Comparison of ENCODE assay signal across 10 cellular contexts in the genomic region with DNA sequence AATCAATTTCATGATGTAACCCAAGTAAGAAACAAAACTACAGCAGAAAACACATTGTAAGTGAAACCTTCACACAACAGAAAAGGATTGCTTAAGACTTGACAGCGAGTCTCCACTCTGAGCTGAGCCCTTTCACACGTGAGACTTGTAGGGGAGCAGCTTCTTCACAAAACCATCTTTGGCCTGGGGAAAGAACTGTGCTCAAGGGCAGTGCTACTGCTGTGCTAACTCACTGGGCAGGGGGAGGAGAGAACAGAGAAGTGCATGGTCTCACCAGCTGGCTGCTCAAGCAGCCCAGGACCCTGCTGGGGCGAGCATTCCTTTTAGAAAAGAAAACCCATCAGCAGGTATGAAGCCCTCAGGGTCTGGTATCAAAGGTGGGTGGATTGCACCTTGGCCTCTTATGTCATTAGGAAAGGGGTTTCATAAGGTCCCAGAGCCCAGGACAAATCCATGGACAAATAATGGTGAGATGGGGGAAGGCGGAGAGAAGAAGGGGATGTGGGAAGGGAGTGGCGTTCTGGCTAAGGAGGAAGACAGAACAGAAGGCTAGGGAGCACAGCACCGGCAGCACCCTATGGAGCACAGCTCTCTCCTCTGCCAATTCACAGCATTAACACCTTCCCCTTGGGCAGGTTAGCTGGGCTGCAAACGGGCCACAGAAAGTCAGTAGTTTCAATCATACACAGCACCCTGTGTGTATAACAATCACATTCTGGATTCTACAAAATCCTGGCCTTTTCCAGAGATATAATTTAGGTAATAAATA. TPM values are rescaled to one million over a fixed set of nuclear protein-coding genes. Genes with fewer than 3 reads are reported as not detected.
DNase-seq lines count a peak whose midpoint lies in the region; ATAC-seq, FAIRE-seq and TF ChIP-seq lines count a peak whose summit lies in the region.
"Had no signal": no experiment of that assay in that cellular context is flagged by ENCODE, and none has a peak within 500 bp of the region (broad histone marks: within the 10 kb centered on the region; RNA-seq: fewer than 3 reads in every experiment).

No MANE protein-coding gene starts in this region.

- H3K36me3 ChIP-seq in GM12878 (ENCODE audit: control insufficient read depth in 2 of 2, insufficient read depth in 2 of 2, low read length in 1 of 2) = peaks cover 44 to 49% of the 10 kb centered on the region in 2 experiments
- H3K36me3 ChIP-seq in HepG2 (replicated peaks in 1 of 2; ENCODE audit: control insufficient read depth in 1 of 2, insufficient read depth in 2 of 2, low read length in 2 of 2) = peaks cover 27 to 80% of the 10 kb centered on the region in 2 experiments

- H3K9ac ChIP-seq in GM12878 (ENCODE audit: control insufficient read depth, insufficient read depth, low read length) (no peak overlapping the region), HepG2 (ENCODE audit: insufficient read depth, low read depth, low read length) (no peak overlapping the region)

- no peak overlapping the region for H2AFZ ChIP-seq in GM12878 (ENCODE audit: control insufficient read depth, low read depth, low read length)
- H2AFZ ChIP-seq in HepG2 (ENCODE audit: low read length) = no peak overlapping the region

- CTCF ChIA-PET in GM12878 (lab: Yijun Ruan, JAX) = no interaction called here
- CTCF ChIA-PET in HepG2 (lab: Yijun Ruan, JAX; ENCODE audit: low intra/inter-chr PET ratio, low total read pairs) = no interaction called here

- ATAC-seq in GM12878 (no peak), HepG2 (peak; percentile 30), GM18858 (IDR thresholded peaks at IDR 0.05; ENCODE audit: unreplicated experiment) (no peak), HG03378 (IDR thresholded peaks at IDR 0.05; ENCODE audit: unreplicated experiment) (no peak)

- H3K4me3 ChIP-seq in GM12878 (no peak overlapping the region), HepG2 (replicated peaks in 1 of 3; ENCODE audit: insufficient read depth in 1 of 3, low read depth in 2 of 3, low read length in 3 of 3) (no peak overlapping the region)
- H3K4me3 ChIP-seq: heart left ventricle had no signal

- H3K27me3 ChIP-seq in GM12878 (replicated peaks in 1 of 2; ENCODE audit: control insufficient read depth in 2 of 2, insufficient read depth in 2 of 2, low read length in 1 of 2) (no peaks in the 10 kb centered on the region), HepG2 (ENCODE audit: control insufficient read depth in 1 of 2, insufficient read depth in 2 of 2, low read length in 2 of 2) (no peaks in the 10 kb centered on the region)
- H3K27me3 ChIP-seq: heart left ventricle had no signal

- H3K27ac ChIP-seq in GM12878 (ENCODE audit: control insufficient read depth, insufficient read depth) (no peak overlapping the region), HepG2 (ENCODE audit: extremely low read length, insufficient read depth, low read length) (no peak overlapping the region), temporal lobe (ENCODE audit: low read depth, low read length) (peak overlapping the region; percentile 47)

- BruUV-seq in GM12878 (replicated peaks; lab: Mats Ljungman, UMichigan) (TSS peak; percentile 8), HepG2 (replicated peaks; lab: Mats Ljungman, UMichigan) (no TSS peak)

- H3K4me2 ChIP-seq in GM12878 (ENCODE audit: control insufficient read depth, insufficient read depth) (no peak overlapping the region), HepG2 (ENCODE audit: low read depth, low read length) (no peak overlapping the region)

- POLR2A ChIA-PET in GM12878 (lab: Charles Lee) = interaction anchor here (0.5 to 1.0 kb wide), 4 partner anchors 24 to 170 kb away, joined by 3 to 7 read pairs (median 4); no protein-coding TSS in a partner anchor
- POLR2A ChIA-PET in HepG2 (lab: Yijun Ruan, JAX) = no interaction called here

- intact Hi-C loops in GM12878 (cut with micrococcal nuclease; ENCODE audit: unreplicated experiment) (no loop called here), HepG2 (cut with micrococcal nuclease; ENCODE audit: unreplicated experiment) (no loop called here)

- RAD21 ChIA-PET in GM12878 (lab: Charles Lee; ENCODE audit: unreplicated experiment) = interaction anchor here (0.6 kb wide), 1 partner anchor 1284 kb away, joined by 3 read pairs; no protein-coding TSS in a partner anchor

- TF ChIP-seq POLR2A in GM12878 (IDR thresholded peaks at IDR 0.05; ENCODE audit: low read depth, low read length) (no peak), HepG2 (IDR thresholded peaks at IDR 0.05; ENCODE audit: insufficient read depth in 1 of 2, low read depth in 2 of 2, low read length in 2 of 2) (no peak)

- no peak for FAIRE-seq in GM12878 (lab: Jason Lieb, UNC)
- FAIRE-seq in HepG2 (lab: Jason Lieb, UNC) = no peak
- FAIRE-seq: GM12891 had no signal

- H4K20me1 ChIP-seq in GM12878 (ENCODE audit: control insufficient read depth, insufficient read depth) (no peaks in the 10 kb centered on the region; the same call in 1 of the 2 replicates), HepG2 (ENCODE audit: insufficient read depth, low read length) (no peaks in the 10 kb centered on the region)

- peak; percentile 41 for DNase-seq in activated effector memory CD4-positive, alpha-beta T cell treated with anti-CD3 and anti-CD28 coated beads, Interleukin-2, amount 50 U/mL, for 16 hours
- DNase-seq in activated effector memory CD4-positive, alpha-beta T cell treated with Interleukin-2 at 50 U/mL for 16 hours = no peak
- DNase-seq in GM12878 (ENCODE audit: low read depth, low spot score) = no peak
- no peak for DNase-seq in HepG2 (ENCODE audit: low spot score)
- no peak for DNase-seq in COR-L47 (lab: John Stamatoyannopoulos, UW)
- DNase-seq: heart left ventricle had no signal

- TF ChIP-seq RAD21 in GM12878 (IDR thresholded peaks at IDR 0.05; ENCODE audit: insufficient read depth, low read depth, low read length) = no peak
- no peak for TF ChIP-seq RAD21 in HepG2 (CRISPR knock-in tag; IDR thresholded peaks at IDR 0.05)

- in situ Hi-C loops in GM12878 (cut with MboI) = no loop called here
- in situ Hi-C loops in HepG2 (cut with HindIII; ENCODE audit: extremely low pct_ligation_motif_present, low pct_unique_long_range_greater_than_20kb) = no loop called here

- SMC1A ChIA-PET in GM12878 (lab: Charles Lee; ENCODE audit: uncharacterized antibody, unreplicated experiment) = interaction anchor here (0.6 to 0.7 kb wide), 2 partner anchors 109 to 170 kb away, joined by 3 read pairs; no protein-coding TSS in a partner anchor

- 91% methylated on average over 7 of the region's 7 CpGs for WGBS in GM12878 (ENCODE audit: insufficient coverage, insufficient replicate concordance, low lambda C conversion rate, missing lambda C conversion rate)
- WGBS in HepG2 (ENCODE audit: low lambda C conversion rate) = 92% methylated on average over 7 of the region's 7 CpGs

- H3K9me3 ChIP-seq in GM12878 (replicated peaks; ENCODE audit: control insufficient read depth, insufficient read depth, low read length) (no peaks in the 10 kb centered on the region), HepG2 (ENCODE audit: low read length) (no peaks in the 10 kb centered on the region)
- H3K9me3 ChIP-seq: heart left ventricle had no signal

- TF ChIP-seq EP300 in GM12878 (IDR thresholded peaks at IDR 0.05; ENCODE audit: borderline replicate concordance in 1 of 2, control insufficient read depth in 1 of 2, low read depth in 2 of 2, low read length in 2 of 2) = no peak
- TF ChIP-seq EP300 in HepG2 (IDR thresholded peaks at IDR 0.05; ENCODE audit: low read depth in 2 of 2, low read length in 2 of 2) = no peak
- TF ChIP-seq EP300 in HepG2 (CRISPR knock-in tag; IDR thresholded peaks at IDR 0.05; ENCODE audit: borderline replicate concordance) = no peak

- TF ChIP-seq CTCF in GM12878 (IDR thresholded peaks at IDR 0.05 in 2 of 3, conservative IDR thresholded peaks at IDR 0.05 in 1 of 3; ENCODE audit: control insufficient read depth in 2 of 3, extremely low read depth in 1 of 3, insufficient read depth in 1 of 3, low read depth in 3 of 3, low read length in 3 of 3) = no peak
- TF ChIP-seq CTCF in HepG2 (CRISPR knock-in tag; IDR thresholded peaks at IDR 0.05) = no peak

- H3K4me1 ChIP-seq in GM12878 (ENCODE audit: control insufficient read depth, insufficient read depth, low read length) = no peaks in the 10 kb centered on the region
- H3K4me1 ChIP-seq in HepG2 (ENCODE audit: insufficient read depth, low read length) = peaks cover 18% of the 10 kb centered on the region

- H3K79me2 ChIP-seq in GM12878 (ENCODE audit: control insufficient read depth, insufficient read depth, low read length) = no peaks in the 10 kb centered on the region; the same call in 1 of the 2 replicates
- no peaks in the 10 kb centered on the region for H3K79me2 ChIP-seq in HepG2 (ENCODE audit: insufficient read depth, low read length)

RNA-seq across cellular contexts. Expression of gene RAPSN, which starts 20.7 kb away (rescaled TPM):
- not detected in 2 replicates for total RNA-seq in GM12878 (2013; cell fraction: nucleolus; rRNA removed)
- total RNA-seq in GM12878 (2014; rRNA removed) (0.23 and 0.27 TPM in 2 replicates), GM12878 (2014; rRNA removed; fragmentation: Illumina TruSeq; extraction: Trizol) (0.09 and 0.13 TPM in 2 replicates), GM12878 (2021) (0.15 and 0.27 TPM in 2 replicates), HepG2 (2016; rRNA removed; fragmentation: Illumina TruSeq; extraction: Trizol) (0.60 and 1.2 TPM in 2 replicates), temporal lobe (not detected)
- polyA plus RNA-seq in GM12878 (2011; ENCODE audit: low read depth) = not detected
- polyA plus RNA-seq in GM12878 (2011; rRNA removed) (0.08 and 0.09 TPM in 2 replicates), GM12878 (2014; fragmentation: Illumina TruSeq; extraction: Trizol) (not detected in 2 replicates), GM12878 (2014; fragmentation: Nextera tagmentation; extraction: Ambion mirVana) (not detected), GM12878 (2014; rRNA removed) (0.28 TPM in 1 of 2 replicates, not detected in the other), GM12878 (2016; fragmentation: Nextera tagmentation; extraction: Ambion mirVana) (not detected), HepG2 (2011; rRNA removed) (0.15 and 0.40 TPM in 2 replicates)
- 0.07 TPM in 1 of 2 replicates, not detected in the other for polyA plus RNA-seq in GM12878 (2011; cell fraction: cytosol; rRNA removed)
- polyA plus RNA-seq in GM12878 (2011; cell fraction: nucleus; rRNA removed) = 0.23 and 0.48 TPM in 2 replicates
- polyA plus RNA-seq in GM12878 (2012) = 0.08 and 0.91 TPM in 2 replicates
- polyA minus RNA-seq in GM12878 (2011; rRNA and poly(A)+ RNA removed) = 0.31 TPM in 1 of 2 replicates, not detected in the other
- polyA minus RNA-seq in GM12878 (2011; cell fraction: cytosol; rRNA and poly(A)+ RNA removed) = not detected in 2 replicates
- 0.12 and 1.1 TPM in 2 replicates for polyA minus RNA-seq in GM12878 (2011; cell fraction: nucleus; rRNA and poly(A)+ RNA removed)
- 0.91 and 1.4 TPM in 2 replicates for total RNA-seq in HepG2 (2016; cell fraction: cytosol; rRNA removed; fragmentation: Illumina TruSeq; extraction: Trizol; ENCODE audit: low read depth)
- 1.0 and 1.7 TPM in 2 replicates for total RNA-seq in HepG2 (2016; cell fraction: insoluble cytoplasmic fraction; rRNA removed; fragmentation: Illumina TruSeq; extraction: Trizol)
- 1.2 and 1.4 TPM in 2 replicates for total RNA-seq in HepG2 (2016; cell fraction: membrane; rRNA removed; fragmentation: Illumina TruSeq; extraction: Trizol)
- 0.72 and 1.2 TPM in 2 replicates for total RNA-seq in HepG2 (2016; cell fraction: nucleus; rRNA removed; fragmentation: Illumina TruSeq; extraction: Trizol)
- polyA plus RNA-seq in HepG2 (2011; cell fraction: cytosol; rRNA removed) = 0.13 and 0.14 TPM in 2 replicates
- 0.77 and 1.1 TPM in 2 replicates for polyA plus RNA-seq in HepG2 (2011; cell fraction: nucleus; rRNA removed)
- 0.79 and 0.80 TPM in 2 replicates for polyA plus RNA-seq in HepG2 (2012)
- 0.51 and 1.2 TPM in 2 replicates for polyA plus RNA-seq in HepG2 (2016; cell fraction: cytosol; fragmentation: Illumina TruSeq; extraction: Trizol; ENCODE audit: low read depth)
- 0.83 and 0.93 TPM in 2 replicates for polyA plus RNA-seq in HepG2 (2016; cell fraction: insoluble cytoplasmic fraction; fragmentation: Illumina TruSeq; extraction: Trizol; ENCODE audit: low read depth)
- polyA plus RNA-seq in HepG2 (2016; cell fraction: membrane; fragmentation: Illumina TruSeq; extraction: Trizol; ENCODE audit: low read depth) = 0.44 TPM in 1 of 2 replicates, not detected in the other
- polyA plus RNA-seq in HepG2 (2016; cell fraction: nucleus; fragmentation: Illumina TruSeq; extraction: Trizol; ENCODE audit: insufficient read depth, low read depth) = 2.3 and 3.6 TPM in 2 replicates
- 0.16 and 0.64 TPM in 2 replicates for polyA minus RNA-seq in HepG2 (2011; rRNA and poly(A)+ RNA removed; ENCODE audit: low replicate concordance)
- not detected in 2 replicates for polyA minus RNA-seq in HepG2 (2011; cell fraction: cytosol; rRNA and poly(A)+ RNA removed)
- polyA minus RNA-seq in HepG2 (2011; cell fraction: nucleus; rRNA and poly(A)+ RNA removed) = 0.75 and 1.2 TPM in 2 replicates

RNA-seq across cellular contexts. Expression of gene PSMC3, which starts 43.4 kb away (rescaled TPM):
- total RNA-seq in GM12878 (2013; cell fraction: nucleolus; rRNA removed) = 43.7 and 52.4 TPM in 2 replicates
- total RNA-seq in GM12878 (2014; rRNA removed) (112 and 114 TPM in 2 replicates), GM12878 (2014; rRNA removed; fragmentation: Illumina TruSeq; extraction: Trizol) (180 and 181 TPM in 2 replicates), GM12878 (2021) (144 and 157 TPM in 2 replicates), HepG2 (2016; rRNA removed; fragmentation: Illumina TruSeq; extraction: Trizol) (214 and 279 TPM in 2 replicates), temporal lobe (90.2 TPM)
- polyA plus RNA-seq in GM12878 (2011; ENCODE audit: low read depth) = 116 TPM
- polyA plus RNA-seq in GM12878 (2011; rRNA removed) (143 and 159 TPM in 2 replicates), GM12878 (2014; fragmentation: Illumina TruSeq; extraction: Trizol) (245 and 283 TPM in 2 replicates), GM12878 (2014; fragmentation: Nextera tagmentation; extraction: Ambion mirVana) (10 to 100 TPM; 39.5 to 54.3 TPM), GM12878 (2014; rRNA removed) (153 TPM in 2 replicates), GM12878 (2016; fragmentation: Nextera tagmentation; extraction: Ambion mirVana) (100 to 1,000 TPM; 256 to 289 TPM), HepG2 (2011; rRNA removed) (66.7 and 75.8 TPM in 2 replicates)
- polyA plus RNA-seq in GM12878 (2011; cell fraction: cytosol; rRNA removed) = 118 and 142 TPM in 2 replicates
- 78.3 and 128 TPM in 2 replicates for polyA plus RNA-seq in GM12878 (2011; cell fraction: nucleus; rRNA removed)
- 90.1 and 134 TPM in 2 replicates for polyA plus RNA-seq in GM12878 (2012)
- 89.2 and 147 TPM in 2 replicates for polyA minus RNA-seq in GM12878 (2011; rRNA and poly(A)+ RNA removed)
- 26.3 and 35.2 TPM in 2 replicates for polyA minus RNA-seq in GM12878 (2011; cell fraction: cytosol; rRNA and poly(A)+ RNA removed)
- 29.3 and 50.7 TPM in 2 replicates for polyA minus RNA-seq in GM12878 (2011; cell fraction: nucleus; rRNA and poly(A)+ RNA removed)
- 50.9 and 53.3 TPM in 2 replicates for total RNA-seq in HepG2 (2016; cell fraction: cytosol; rRNA removed; fragmentation: Illumina TruSeq; extraction: Trizol; ENCODE audit: low read depth)
- total RNA-seq in HepG2 (2016; cell fraction: insoluble cytoplasmic fraction; rRNA removed; fragmentation: Illumina TruSeq; extraction: Trizol) = 219 and 288 TPM in 2 replicates
- total RNA-seq in HepG2 (2016; cell fraction: membrane; rRNA removed; fragmentation: Illumina TruSeq; extraction: Trizol) = 67.5 and 75.1 TPM in 2 replicates
- total RNA-seq in HepG2 (2016; cell fraction: nucleus; rRNA removed; fragmentation: Illumina TruSeq; extraction: Trizol) = 86.3 and 92.9 TPM in 2 replicates
- 95.2 and 102 TPM in 2 replicates for polyA plus RNA-seq in HepG2 (2011; cell fraction: cytosol; rRNA removed)
- polyA plus RNA-seq in HepG2 (2011; cell fraction: nucleus; rRNA removed) = 41.7 and 44.9 TPM in 2 replicates
- 71.8 and 98.0 TPM in 2 replicates for polyA plus RNA-seq in HepG2 (2012)
- polyA plus RNA-seq in HepG2 (2016; cell fraction: cytosol; fragmentation: Illumina TruSeq; extraction: Trizol; ENCODE audit: low read depth) = 52.7 and 54.7 TPM in 2 replicates
- 298 and 314 TPM in 2 replicates for polyA plus RNA-seq in HepG2 (2016; cell fraction: insoluble cytoplasmic fraction; fragmentation: Illumina TruSeq; extraction: Trizol; ENCODE audit: low read depth)
- polyA plus RNA-seq in HepG2 (2016; cell fraction: membrane; fragmentation: Illumina TruSeq; extraction: Trizol; ENCODE audit: low read depth) = 58.7 and 63.6 TPM in 2 replicates
- 117 and 127 TPM in 2 replicates for polyA plus RNA-seq in HepG2 (2016; cell fraction: nucleus; fragmentation: Illumina TruSeq; extraction: Trizol; ENCODE audit: insufficient read depth, low read depth)
- polyA minus RNA-seq in HepG2 (2011; rRNA and poly(A)+ RNA removed; ENCODE audit: low replicate concordance) = 52.6 and 310 TPM in 2 replicates
- 39.1 and 44.3 TPM in 2 replicates for polyA minus RNA-seq in HepG2 (2011; cell fraction: cytosol; rRNA and poly(A)+ RNA removed)
- polyA minus RNA-seq in HepG2 (2011; cell fraction: nucleus; rRNA and poly(A)+ RNA removed) = 51.1 and 58.3 TPM in 2 replicates
